ENCODE assay signal across 8 cellular contexts in genomic region chr9:70352802-70353201, GRCh38.
DNase-seq lines count a peak whose midpoint lies in the region; ATAC-seq and TF ChIP-seq lines count a peak whose summit lies in the region.

No MANE protein-coding gene starts in this region.

- no peaks in the 10 kb centered on the region for H3K79me2 ChIP-seq in hepatocyte

- H4K20me1 ChIP-seq in hepatocyte (ENCODE audit: insufficient read depth, poor library complexity, severe bottlenecking), result no peaks in the 10 kb centered on the region

- TF ChIP-seq CTCF in heart left ventricle (IDR thresholded peaks at IDR 0.05) (peak; percentile 46 to 88 (median 78)), WI38 (IDR thresholded peaks at IDR 0.05; ENCODE audit: low read depth, low read length) (peak; percentile 29; the same call in 1 of the 2 replicates), hepatocyte (IDR thresholded peaks at IDR 0.05; ENCODE audit: poor library complexity) (peak; percentile 42), uterus (IDR thresholded peaks at IDR 0.05) (peak; percentile 61 to 75 (median 68))

- H3K27ac ChIP-seq in heart left ventricle, result peak overlapping the region in 2 of 12 donors; percentile 11 to 40
- H3K27ac ChIP-seq in hepatocyte, result no peak overlapping the region
- H3K27ac ChIP-seq in uterus, result peak overlapping the region; percentile 32 to 58

- H3K4me3 ChIP-seq in heart left ventricle (no peak overlapping the region), WI38 (ENCODE audit: low read depth, low read length) (no peak overlapping the region), hepatocyte (no peak overlapping the region), uterus (no peak overlapping the region)

- H3K4me1 ChIP-seq in heart left ventricle (peaks cover 0 to 15% (median 10%) of the 10 kb centered on the region in 12 donors), hepatocyte (ENCODE audit: insufficient read depth) (no peaks in the 10 kb centered on the region), uterus (no peaks in the 10 kb centered on the region)

- no peak overlapping the region for H2AFZ ChIP-seq in hepatocyte

- no peak for ATAC-seq in heart left ventricle
- no peak for ATAC-seq in left ventricle myocardium superior
- no peak for ATAC-seq in HG03439 (IDR thresholded peaks at IDR 0.05; ENCODE audit: unreplicated experiment)
- no peak for ATAC-seq in HG03342 (IDR thresholded peaks at IDR 0.05; ENCODE audit: unreplicated experiment)
- ATAC-seq in GM19328 (IDR thresholded peaks at IDR 0.05; ENCODE audit: unreplicated experiment), result no peak

- H3K36me3 ChIP-seq in heart left ventricle (peaks cover 0 to 55% (median 36%) of the 10 kb centered on the region in 9 donors), hepatocyte (replicated peaks; ENCODE audit: insufficient read depth, low read depth) (no peaks in the 10 kb centered on the region), uterus (no peaks in the 10 kb centered on the region)

- TF ChIP-seq POLR2A in heart left ventricle (IDR thresholded peaks at IDR 0.05) (no peak), uterus (IDR thresholded peaks at IDR 0.05) (no peak)

- no peaks in the 10 kb centered on the region for H3K9me2 ChIP-seq in hepatocyte (replicated peaks; ENCODE audit: insufficient read depth)

- H3K9me3 ChIP-seq in heart left ventricle (no peaks in the 10 kb centered on the region), hepatocyte (ENCODE audit: low read depth) (no peaks in the 10 kb centered on the region), uterus (no peaks in the 10 kb centered on the region)

- H3K27me3 ChIP-seq in heart left ventricle (no peaks in the 10 kb centered on the region), hepatocyte (no peaks in the 10 kb centered on the region), uterus (no peaks in the 10 kb centered on the region)

- intact Hi-C loops in heart left ventricle (cut with DNase I) (loop anchor here (1.0 to 10.0 kb wide), 10 partner anchors 39 to 249 kb away; partner anchors contain the start of gene KLF9 (in 3 of the 10)), left ventricle myocardium superior (cut with micrococcal nuclease) (loop anchor here (10.0 kb wide), 3 partner anchors 52 to 182 kb away; no protein-coding TSS in a partner anchor), uterus (cut with DNase I; ENCODE audit: low total_unique reads) (loop anchor here (10.0 kb wide), 1 partner anchor 252 kb away; no protein-coding TSS in a partner anchor)

- H3K4me2 ChIP-seq in hepatocyte, result no peak overlapping the region

- no peak for DNase-seq in heart left ventricle
- no peak for DNase-seq in left ventricle myocardium superior
- DNase-seq in hepatocyte (ENCODE audit: low spot score), result no peak
- DNase-seq in uterus, result no peak
